In the genomic region with DNA sequence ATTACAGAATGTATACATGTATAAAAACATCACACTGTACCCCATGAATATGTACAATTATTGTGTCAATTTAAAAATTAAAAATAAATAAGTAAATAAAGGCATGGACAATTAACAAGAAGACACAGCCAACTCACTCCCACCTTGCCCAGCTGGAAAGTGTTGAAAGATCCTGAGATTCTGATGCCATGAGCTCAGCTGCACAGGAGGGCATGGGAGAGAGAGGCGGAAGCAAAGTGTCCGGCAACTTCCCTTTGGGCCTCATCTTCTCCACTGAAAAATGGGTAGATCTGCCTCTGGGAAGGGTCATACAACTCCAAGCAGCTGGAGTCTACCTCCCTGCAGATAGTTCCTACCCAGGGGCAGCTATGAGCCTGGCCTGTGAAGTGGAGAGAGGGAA, we compare ENCODE assay signal across 17 cellular contexts.
DNase-seq lines count a peak whose midpoint lies in the region; ATAC-seq and TF ChIP-seq lines count a peak whose summit lies in the region.
"Had no signal": no experiment of that assay in that cellular context is flagged by ENCODE, and none has a peak within 500 bp of the region (broad histone marks: within the 10 kb centered on the region; RNA-seq: fewer than 3 reads in every experiment).

No MANE protein-coding gene starts in this region.

- 58 to 100% methylated on average over 2 of the region's 2 CpGs for WGBS in upper lobe of left lung, 2 donors

- intact Hi-C loops in tibial artery (cut with DNase I; ENCODE audit: low total_unique reads): loop anchor here (10.0 kb wide), 2 partner anchors 761 to 1011 kb away; no protein-coding TSS in a partner anchor

- TF ChIP-seq EP300 in upper lobe of left lung (IDR thresholded peaks at IDR 0.05): no peak

- H3K9me3 Mint-ChIP-seq in activated T-cell treated with anti-CD3 and anti-CD28 coated beads, Interleukin-2, amount 50 U/mL, for 72 hours: no peaks in the 10 kb centered on the region
- H3K9me3 Mint-ChIP-seq in effector memory CD8-positive, alpha-beta T cell: no peaks in the 10 kb centered on the region
- H3K9me3 Mint-ChIP-seq: memory B cell, nephron progenitor cell had no signal

- H3K27me3 ChIP-seq in upper lobe of left lung (no peaks in the 10 kb centered on the region), tibial artery (no peaks in the 10 kb centered on the region)
- H3K27me3 ChIP-seq: adrenal gland had no signal

- no peak overlapping the region for H3K4me3 ChIP-seq in upper lobe of left lung
- H3K4me3 ChIP-seq in tibial artery: no peak overlapping the region
- H3K4me3 ChIP-seq: adrenal gland, psoas muscle had no signal

- no peak overlapping the region for H3K27ac Mint-ChIP-seq in activated T-cell treated with anti-CD3 and anti-CD28 coated beads, Interleukin-2, amount 50 U/mL, for 72 hours
- peak overlapping the region; percentile 51 for H3K27ac Mint-ChIP-seq in T-helper 17 cell
- H3K27ac Mint-ChIP-seq in effector memory CD8-positive, alpha-beta T cell: peak overlapping the region in 1 of 2 donors; percentile 65
- H3K27ac Mint-ChIP-seq: memory B cell, nephron progenitor cell had no signal

- no peak for TF ChIP-seq POLR2A in upper lobe of left lung (IDR thresholded peaks at IDR 0.05)

- H3K4me1 Mint-ChIP-seq in activated T-cell treated with anti-CD3 and anti-CD28 coated beads, Interleukin-2, amount 50 U/mL, for 72 hours (ENCODE audit: low read depth): peaks cover 64% of the 10 kb centered on the region
- peaks cover 55% of the 10 kb centered on the region for H3K4me1 Mint-ChIP-seq in T-helper 17 cell
- H3K4me1 Mint-ChIP-seq in effector memory CD8-positive, alpha-beta T cell (ENCODE audit: low read depth in 2 of 2): peaks cover 50 to 56% of the 10 kb centered on the region in 2 donors
- H3K4me1 Mint-ChIP-seq: nephron progenitor cell had no signal

- ATAC-seq in activated T-cell treated with anti-CD3 and anti-CD28 coated beads, Interleukin-2, amount 50 U/mL, for 72 hours (replicated peaks in 1 of 2): no peak
- no peak for ATAC-seq in T-helper 17 cell
- no peak for ATAC-seq in effector memory CD8-positive, alpha-beta T cell (replicated peaks)
- no peak for ATAC-seq in upper lobe of left lung (ENCODE audit: low FRiP score in 2 of 2)

- peak overlapping the region; percentile 46 to 58 for H3K4me3 Mint-ChIP-seq in activated T-cell treated with anti-CD3 and anti-CD28 coated beads, Interleukin-2, amount 50 U/mL, for 72 hours
- peak overlapping the region; percentile 61 for H3K4me3 Mint-ChIP-seq in T-helper 17 cell
- peak overlapping the region; percentile 6 to 43 for H3K4me3 Mint-ChIP-seq in effector memory CD8-positive, alpha-beta T cell
- H3K4me3 Mint-ChIP-seq: memory B cell, nephron progenitor cell had no signal

- peak overlapping the region in 3 of 4 donors; percentile 47 to 81 (median 80) for H3K27ac ChIP-seq in upper lobe of left lung
- H3K27ac ChIP-seq in tibial artery: no peak overlapping the region
- H3K27ac ChIP-seq: psoas muscle had no signal

- peaks cover 62% of the 10 kb centered on the region for H3K27me3 Mint-ChIP-seq in activated T-cell treated with anti-CD3 and anti-CD28 coated beads, Interleukin-2, amount 50 U/mL, for 72 hours (ENCODE audit: low read depth)
- H3K27me3 Mint-ChIP-seq in T-helper 17 cell: peaks cover 39% of the 10 kb centered on the region
- peaks cover 9 to 38% of the 10 kb centered on the region in 2 donors for H3K27me3 Mint-ChIP-seq in effector memory CD8-positive, alpha-beta T cell

- DNase-seq in activated T-cell treated with anti-CD3 and anti-CD28 coated beads, Interleukin-2, amount 50 U/mL, for 72 hours: no peak
- DNase-seq in activated T-cell treated with anti-CD3 and anti-CD28 coated beads for 4 hours (no peak), T-helper 17 cell (no peak), upper lobe of left lung (peak in 1 of 2 donors; percentile 43), tibial artery (no peak), NCI-H2029 treated with DMSO at 0.1 percent for 48 hours (lab: John Stamatoyannopoulos, UW) (no peak)
- no peak for DNase-seq in effector memory CD8-positive, alpha-beta T cell
- DNase-seq in stimulated activated CD4-positive, alpha-beta T cell treated with anti-CD3 and anti-CD28 coated beads, Interleukin-15, amount 100 ng/mL, for 24 hours: no peak
- DNase-seq: central memory CD4-positive, alpha-beta T cell; COR-L47; islet precursor cell; NCI-H1930; NCI-H446 treated with DMSO at 0.1 percent for 48 hours; nephron progenitor cell had no signal

- peaks cover 2 to 4% of the 10 kb centered on the region in 2 donors for H3K36me3 Mint-ChIP-seq in activated T-cell treated with anti-CD3 and anti-CD28 coated beads, Interleukin-2, amount 50 U/mL, for 72 hours (ENCODE audit: insufficient read depth in 2 of 2)
- H3K36me3 Mint-ChIP-seq in T-helper 17 cell (ENCODE audit: low read depth): peaks cover 4% of the 10 kb centered on the region
- peaks cover 11% of the 10 kb centered on the region for H3K36me3 Mint-ChIP-seq in effector memory CD8-positive, alpha-beta T cell (ENCODE audit: insufficient read depth)
- H3K36me3 Mint-ChIP-seq: memory B cell had no signal

- H3K9me3 ChIP-seq in T-helper 17 cell (ENCODE audit: control insufficient read depth, low read length, poor library complexity, severe bottlenecking) (no peaks in the 10 kb centered on the region), upper lobe of left lung (no peaks in the 10 kb centered on the region), tibial artery (no peaks in the 10 kb centered on the region)
- H3K9me3 ChIP-seq: adrenal gland, psoas muscle had no signal

- peaks cover 5 to 34% (median 22%) of the 10 kb centered on the region in 4 donors for H3K4me1 ChIP-seq in upper lobe of left lung
- H3K4me1 ChIP-seq in tibial artery: peaks cover 0 to 4% (median 0%) of the 10 kb centered on the region in 4 donors
- H3K4me1 ChIP-seq: adrenal gland, psoas muscle had no signal

- H3K36me3 ChIP-seq in upper lobe of left lung (no peaks in the 10 kb centered on the region), tibial artery (no peaks in the 10 kb centered on the region)
- H3K36me3 ChIP-seq: adrenal gland had no signal

- no peak for TF ChIP-seq CTCF in upper lobe of left lung (IDR thresholded peaks at IDR 0.05)
- no peak for TF ChIP-seq CTCF in tibial artery (IDR thresholded peaks at IDR 0.05)

Comparison
In these comparisons a context has a peak if more than half of its experiments do, and no peak if none do; other contexts are left out.
1. H3K27ac ChIP-seq: peak in upper lobe of left lung (3 of 4); none in tibial artery (0 of 2).
2. Peak in every context shown above with its lines, with median percentiles within 50 percentile points of each other: H3K4me3 Mint-ChIP-seq.